Comparison of ENCODE assay signal across 8 cellular contexts in the genomic region with DNA sequence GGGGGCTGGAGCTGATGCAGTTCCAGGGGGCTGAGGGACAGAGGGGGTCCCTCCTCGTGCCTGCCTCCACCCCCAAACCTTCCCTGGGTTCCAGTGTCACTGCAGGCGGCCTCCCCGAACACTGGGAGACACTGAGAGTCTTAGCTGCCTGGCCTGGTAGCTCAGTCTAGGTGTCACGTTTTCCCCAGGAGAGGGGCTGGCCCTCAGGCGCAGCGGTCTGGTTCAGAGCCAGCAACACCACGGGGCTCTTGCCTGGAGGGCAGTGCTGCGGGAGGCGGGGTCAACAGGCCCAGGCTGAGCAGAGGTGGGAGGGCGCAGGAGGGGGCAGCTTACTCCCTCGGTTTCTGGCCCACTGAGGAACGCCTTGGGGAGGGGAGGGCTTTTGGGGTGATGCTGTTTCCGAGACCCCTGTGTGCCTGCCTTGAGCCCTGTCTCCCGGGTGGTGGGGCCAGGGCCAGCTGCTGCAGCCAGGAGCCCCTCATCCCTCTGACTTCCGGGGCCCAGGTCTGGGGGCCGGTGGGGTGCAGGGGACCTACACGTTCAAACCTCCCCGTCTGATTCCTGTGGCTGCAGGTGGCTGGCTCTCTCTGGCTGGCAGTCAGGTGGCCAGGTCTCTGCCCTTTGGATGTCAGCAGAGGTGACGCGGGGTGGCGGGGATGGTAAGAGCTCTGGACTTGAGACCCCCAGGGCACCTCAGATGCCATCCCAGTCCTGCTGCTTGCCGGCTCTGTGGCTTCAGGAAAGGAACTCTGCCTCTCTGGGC.
A peak's percentile ranks its signal among the peaks of the same experiment; 100 is the strongest.
DNase-seq lines count a peak whose midpoint lies in the region; ATAC-seq and TF ChIP-seq lines count a peak whose summit lies in the region.

No MANE protein-coding gene starts in this region.

- DNase-seq in HCT116 (ENCODE audit: low read depth, low spot score): no peak
- peak; percentile 74 to 90 for DNase-seq in PC-9
- DNase-seq in nucleus accumbens (lab: John Stamatoyannopoulos, UW): no peak
- no peak for DNase-seq in uterus
- DNase-seq in posterior vena cava (ENCODE audit: low spot score): no peak

- intact Hi-C loops in HCT116 (cut with micrococcal nuclease): no loop called here
- intact Hi-C loops in PC-9 (cut with micrococcal nuclease; ENCODE audit: unreplicated experiment): loop anchor here (1.0 to 5.0 kb wide), 4 partner anchors 35 to 171 kb away; no protein-coding TSS in a partner anchor
- intact Hi-C loops in uterus (cut with DNase I; ENCODE audit: low total_unique reads): no loop called here
- intact Hi-C loops in posterior vena cava (cut with DNase I): no loop called here

- POLR2A ChIA-PET in HCT116 (lab: Charles Lee) (interaction anchor here (0.6 kb wide), 1 partner anchor 9 kb away, joined by 3 read pairs; no protein-coding TSS in a partner anchor), PC-9 (lab: Charles Lee; ENCODE audit: unreplicated experiment) (interaction anchor here (0.6 kb wide), 2 partner anchors 33 to 223 kb away, joined by 5 to 7 read pairs; no protein-coding TSS in a partner anchor)

- peaks cover 47% of the 10 kb centered on the region for H3F3A ChIP-seq in PC-9 (ENCODE audit: insufficient read depth, low read depth)

- H3K4me1 ChIP-seq in HCT116 (ENCODE audit: control insufficient read depth in 1 of 2, insufficient read depth in 2 of 2, low read length in 2 of 2) (peaks cover 48 to 51% of the 10 kb centered on the region in 2 experiments), PC-9 (replicated peaks; ENCODE audit: insufficient read depth) (peaks cover 64% of the 10 kb centered on the region), gastroesophageal sphincter (peaks cover 0 to 34% (median 8%) of the 10 kb centered on the region in 3 donors), skeletal muscle satellite cell (ENCODE audit: control insufficient read depth, insufficient read depth, low read length) (peaks cover 36% of the 10 kb centered on the region), uterus (peaks cover 0 to 21% of the 10 kb centered on the region in 2 donors)

- H2AFZ ChIP-seq in HCT116 (ENCODE audit: low read depth, low read length, poor library complexity, severe bottlenecking): no peak overlapping the region
- no peak overlapping the region for H2AFZ ChIP-seq in PC-9

- peak; percentile 21; the same call in 1 of the 2 replicates for ATAC-seq in HCT116
- ATAC-seq in gastroesophageal sphincter: peak; percentile 22
- ATAC-seq in GM18520 (IDR thresholded peaks at IDR 0.05; ENCODE audit: unreplicated experiment): no peak

- H3K9me3 ChIP-seq in HCT116 (ENCODE audit: control insufficient read depth in 1 of 2, insufficient read depth in 1 of 2, low read depth in 1 of 2, low read length in 2 of 2) (no peaks in the 10 kb centered on the region), PC-9 (ENCODE audit: insufficient read depth, low read depth) (no peaks in the 10 kb centered on the region), gastroesophageal sphincter (no peaks in the 10 kb centered on the region), skeletal muscle satellite cell (replicated peaks; ENCODE audit: low read length) (no peaks in the 10 kb centered on the region), uterus (no peaks in the 10 kb centered on the region)

- RAD21 ChIA-PET in HCT116 (lab: Charles Lee; ENCODE audit: low non-redundant PET in 1 of 2, low total read pairs in 2 of 2, uncharacterized antibody in 2 of 2, unreplicated experiment in 2 of 2): no interaction called here

- no peaks in the 10 kb centered on the region for H3K79me2 ChIP-seq in HCT116 (ENCODE audit: insufficient read depth, low read length)
- peaks cover 8% of the 10 kb centered on the region; the same call in 1 of the 2 replicates for H3K79me2 ChIP-seq in PC-9 (ENCODE audit: low read depth)

- H3K4me3 ChIP-seq in HCT116 (replicated peaks in 1 of 2; ENCODE audit: low read depth in 1 of 2, low read length in 2 of 2): no peak overlapping the region
- peak overlapping the region; percentile 15; the same call in 1 of the 2 replicates for H3K4me3 ChIP-seq in PC-9
- H3K4me3 ChIP-seq in gastroesophageal sphincter: no peak overlapping the region
- no peak overlapping the region for H3K4me3 ChIP-seq in skeletal muscle satellite cell (ENCODE audit: low read length)
- no peak overlapping the region for H3K4me3 ChIP-seq in uterus

- H3K27ac ChIP-seq in HCT116 (ENCODE audit: low read depth, low read length) (peak overlapping the region; percentile 15; the same call in 1 of the 2 replicates), PC-9 (peak overlapping the region; percentile 89), gastroesophageal sphincter (no peak overlapping the region), uterus (peak overlapping the region in 1 of 2 donors; percentile 11)

- 85% methylated on average over 5 of the region's 22 CpGs; no CpG with 5 or more reads in 1 of the 2 donors for WGBS in gastroesophageal sphincter (ENCODE audit: low coverage in 1 of 2), 2 donors

- no peak overlapping the region for H3K9ac ChIP-seq in HCT116 (ENCODE audit: low read length)
- H3K9ac ChIP-seq in skeletal muscle satellite cell (ENCODE audit: low read depth, low read length): peak overlapping the region; percentile 16

- H4K20me1 ChIP-seq in HCT116 (ENCODE audit: insufficient read depth): no peaks in the 10 kb centered on the region
- no peaks in the 10 kb centered on the region for H4K20me1 ChIP-seq in PC-9 (ENCODE audit: insufficient read depth)

- H3K4me2 ChIP-seq in HCT116 (ENCODE audit: low read length) (peak overlapping the region; percentile 15; the same call in 1 of the 2 replicates), PC-9 (peak overlapping the region; percentile 77), skeletal muscle satellite cell (ENCODE audit: low read length) (no peak overlapping the region)

- H3K9me2 ChIP-seq in HCT116 (ENCODE audit: insufficient read depth) (no peaks in the 10 kb centered on the region), PC-9 (ENCODE audit: insufficient read depth) (no peaks in the 10 kb centered on the region)

- no peaks in the 10 kb centered on the region for H3K36me3 ChIP-seq in HCT116 (ENCODE audit: control insufficient read depth in 1 of 2, insufficient read depth in 2 of 2, low read length in 2 of 2)
- no peaks in the 10 kb centered on the region for H3K36me3 ChIP-seq in PC-9 (ENCODE audit: low read depth)
- no peaks in the 10 kb centered on the region for H3K36me3 ChIP-seq in gastroesophageal sphincter
- no peaks in the 10 kb centered on the region for H3K36me3 ChIP-seq in skeletal muscle satellite cell (ENCODE audit: insufficient read depth, low read length)
- H3K36me3 ChIP-seq in uterus: no peaks in the 10 kb centered on the region

- TF ChIP-seq POLR2A in HCT116 (IDR thresholded peaks at IDR 0.05; ENCODE audit: borderline replicate concordance, extremely low read depth, insufficient read depth, insufficient read length) (no peak), gastroesophageal sphincter (IDR thresholded peaks at IDR 0.05) (no peak), uterus (IDR thresholded peaks at IDR 0.05) (no peak)

- CTCF ChIA-PET in HCT116 (lab: Charles Lee): interaction anchor here (1.6 kb wide), 1 partner anchor 33 kb away, joined by 5 read pairs; no protein-coding TSS in a partner anchor
- CTCF ChIA-PET in PC-9 (lab: Charles Lee): interaction anchor here (0.6 to 1.4 kb wide), 2 partner anchors 34 to 87 kb away, joined by 4 to 11 read pairs; no protein-coding TSS in a partner anchor

- no peak for TF ChIP-seq RAD21 in HCT116 (IDR thresholded peaks at IDR 0.05; ENCODE audit: low read depth)

- TF ChIP-seq CTCF in HCT116 (IDR thresholded peaks at IDR 0.05 in 2 of 3, conservative IDR thresholded peaks at IDR 0.05 in 1 of 3; ENCODE audit: borderline replicate concordance in 1 of 3, insufficient read depth in 1 of 3, low read depth in 2 of 3, low read length in 2 of 3): no peak
- TF ChIP-seq CTCF in PC-9 (conservative IDR thresholded peaks at IDR 0.05): no peak
- no peak for TF ChIP-seq CTCF in gastroesophageal sphincter (IDR thresholded peaks at IDR 0.05)
- TF ChIP-seq CTCF in uterus (IDR thresholded peaks at IDR 0.05): no peak

- no peaks in the 10 kb centered on the region for H3K27me3 ChIP-seq in HCT116 (ENCODE audit: insufficient read depth, low read length)
- no peaks in the 10 kb centered on the region for H3K27me3 ChIP-seq in PC-9 (ENCODE audit: insufficient read depth, low read depth)
- H3K27me3 ChIP-seq in gastroesophageal sphincter: no peaks in the 10 kb centered on the region
- H3K27me3 ChIP-seq in skeletal muscle satellite cell (ENCODE audit: control insufficient read depth, insufficient read depth, low read length): no peaks in the 10 kb centered on the region
- H3K27me3 ChIP-seq in uterus: no peaks in the 10 kb centered on the region

- BruUV-seq in HCT116 (replicated peaks; lab: Mats Ljungman, UMichigan) (no TSS peak), PC-9 (replicated peaks; lab: Mats Ljungman, UMichigan) (no TSS peak)

- no peak for TF ChIP-seq EP300 in gastroesophageal sphincter (IDR thresholded peaks at IDR 0.05)

TF ChIP-seq in HCT116, 20 proteins besides CTCF, POLR2A, EP300 and RAD21:
- TF ChIP-seq FOSL1 (IDR thresholded peaks at IDR 0.05; ENCODE audit: low read depth): no peak
- no peak for TF ChIP-seq EZH2 (IDR thresholded peaks at IDR 0.05)
- TF ChIP-seq POLR2AphosphoS5 (IDR thresholded peaks at IDR 0.05; ENCODE audit: low read depth, low read length): no peak
- TF ChIP-seq MAX (IDR thresholded peaks at IDR 0.05): no peak
- TF ChIP-seq ATF3 (IDR thresholded peaks at IDR 0.05): no peak

Comparison
In these comparisons a context has a peak if more than half of its experiments do, and no peak if none do; other contexts are left out.
1. DNase-seq: peak in PC-9 (2 of 2); none in HCT116 (single experiment), nucleus accumbens (0 of 56), uterus (0 of 2) and posterior vena cava (single experiment).
2. H3K27ac ChIP-seq: peak in HCT116 (single experiment) and PC-9 (single experiment); none in gastroesophageal sphincter (0 of 4).